In the genomic region with DNA sequence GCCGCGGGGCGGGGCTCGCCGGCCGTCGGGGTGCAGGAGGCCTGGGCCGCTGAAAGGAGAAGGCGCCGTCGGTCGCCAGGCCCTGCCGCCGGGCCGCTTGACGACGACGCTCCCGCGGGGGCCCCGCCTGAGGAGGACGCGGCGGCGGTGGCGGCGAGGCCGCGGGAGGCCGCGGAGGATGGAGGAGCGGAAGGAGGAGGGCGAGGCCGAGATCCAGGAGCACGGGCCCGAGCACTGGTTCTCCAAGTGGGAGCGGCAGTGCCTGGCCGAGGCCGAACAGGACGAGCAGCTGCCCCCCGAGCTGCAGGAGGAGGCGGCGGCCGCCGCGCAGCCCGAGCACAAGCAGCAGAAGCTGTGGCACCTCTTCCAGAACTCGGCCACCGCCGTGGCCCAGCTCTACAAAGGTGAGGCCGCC, we compare ENCODE assay signal across 8 cellular contexts. TPM values are rescaled to one million over a fixed set of nuclear protein-coding genes. Genes with fewer than 3 reads are reported as not detected.
DNase-seq lines count a peak whose midpoint lies in the region; ATAC-seq and TF ChIP-seq lines count a peak whose summit lies in the region.

No MANE protein-coding gene starts in this region.

- peak in 4 of 8 donors; percentile 1 to 13 (median 7) for ATAC-seq in heart right ventricle

- H3K4me1 ChIP-seq in HAP-1 (peaks cover 17% of the 10 kb centered on the region), heart right ventricle (peaks cover 14 to 54% (median 47%) of the 10 kb centered on the region in 9 donors), rectal smooth muscle tissue (ENCODE audit: control insufficient read depth, insufficient read depth, low read length) (peaks cover 19% of the 10 kb centered on the region)

- TF ChIP-seq CTCF in GM13976 (IDR thresholded peaks at IDR 0.05; ENCODE audit: borderline replicate concordance, control extremely low read depth, extremely low read depth, insufficient read depth, missing control alignments) = no peak
- TF ChIP-seq CTCF in heart right ventricle (IDR thresholded peaks at IDR 0.05) = no peak

- peaks cover 32% of the 10 kb centered on the region for H3K4me1 Mint-ChIP-seq in activated naive CD4-positive, alpha-beta T cell treated with anti-CD3 and anti-CD28 coated beads for 36 hours (ENCODE audit: low read depth)

- CTCF ChIA-PET in activated naive CD4-positive, alpha-beta T cell treated with anti-CD3 and anti-CD28 coated beads for 36 hours (lab: Charles Lee) = interaction anchor here (0.5 to 1.5 kb wide), 2 partner anchors 12 to 38 kb away, joined by 3 to 4 read pairs; no protein-coding TSS in a partner anchor

- in situ Hi-C loops in GM13976 (cut with MboI; ENCODE audit: low sequenced_read_pairs, unreplicated experiment) (no loop called here), HAP-1 (cut with MboI; ENCODE audit: low sequenced_read_pairs) (no loop called here)

- H3K4me3 Mint-ChIP-seq in activated naive CD4-positive, alpha-beta T cell treated with anti-CD3 and anti-CD28 coated beads for 36 hours = peak overlapping the region; percentile 89

- H3K27ac ChIP-seq in heart right ventricle (peak overlapping the region; percentile 96 to 100 (median 99)), rectal smooth muscle tissue (ENCODE audit: low read depth, low read length) (peak overlapping the region; percentile 97)

- H3K36me3 ChIP-seq in HAP-1 (replicated peaks) (peaks cover 44% of the 10 kb centered on the region), heart right ventricle (peaks cover 0 to 42% (median 0%) of the 10 kb centered on the region in 9 donors), rectal smooth muscle tissue (ENCODE audit: control insufficient read depth, insufficient read depth, low read length) (no peaks in the 10 kb centered on the region)

- H3K4me3 ChIP-seq in HAP-1 (peak overlapping the region; percentile 91), heart right ventricle (peak overlapping the region; percentile 80 to 98 (median 94)), rectal smooth muscle tissue (ENCODE audit: low read length) (peak overlapping the region; percentile 82)

- no peaks in the 10 kb centered on the region for H3K27me3 ChIP-seq in HAP-1 (ENCODE audit: low read depth)
- H3K27me3 ChIP-seq in heart right ventricle = no peaks in the 10 kb centered on the region
- no peaks in the 10 kb centered on the region for H3K27me3 ChIP-seq in rectal smooth muscle tissue (ENCODE audit: control insufficient read depth, insufficient read depth, low read length)

- peak overlapping the region; percentile 50 for H3K9ac ChIP-seq in rectal smooth muscle tissue (ENCODE audit: low read length)

- peak; percentile 43 for DNase-seq in GM13976 (ENCODE audit: low spot score)
- DNase-seq in HAP-1 (ENCODE audit: low spot score in 2 of 2) = peak in 1 of 2 experiments; percentile 35
- DNase-seq in NCI-H146 (lab: John Stamatoyannopoulos, UW) = peak; percentile 38
- DNase-seq in activated naive CD4-positive, alpha-beta T cell treated with anti-CD3 and anti-CD28 coated beads for 36 hours = peak; percentile 49
- DNase-seq in heart right ventricle = peak in 1 of 2 donors; percentile 41
- DNase-seq in SKM-1 (lab: John Stamatoyannopoulos, UW; ENCODE audit: unreplicated experiment) = no peak
- no peak for DNase-seq in NK-92 treated with Interleukin-12 subunit alpha and Interleukin-12 subunit beta, amount 100 ng/mL, for 24 hours (lab: John Stamatoyannopoulos, UW)

- peak overlapping the region; percentile 77 for H3K27ac Mint-ChIP-seq in activated naive CD4-positive, alpha-beta T cell treated with anti-CD3 and anti-CD28 coated beads for 36 hours

- peaks cover 34% of the 10 kb centered on the region for H3K36me3 Mint-ChIP-seq in activated naive CD4-positive, alpha-beta T cell treated with anti-CD3 and anti-CD28 coated beads for 36 hours (ENCODE audit: low read depth)

- intact Hi-C loops in activated naive CD4-positive, alpha-beta T cell treated with anti-CD3 and anti-CD28 coated beads for 36 hours (cut with micrococcal nuclease) = loop anchor here (1.0 to 5.0 kb wide), 11 partner anchors 7 to 1852 kb away; partner anchors contain the start of genes CLEC16A, PMM2 and TMEM186
- intact Hi-C loops in heart right ventricle (cut with DNase I) = loop anchor here in 4 of 10 donors (2.0 to 10.0 kb wide), 5 partner anchors 45 to 137 kb away; partner anchors contain the start of gene USP7 (in 3 of the 4)

- no peaks in the 10 kb centered on the region for H3K9me3 Mint-ChIP-seq in activated naive CD4-positive, alpha-beta T cell treated with anti-CD3 and anti-CD28 coated beads for 36 hours

- no peaks in the 10 kb centered on the region for H3K27me3 Mint-ChIP-seq in activated naive CD4-positive, alpha-beta T cell treated with anti-CD3 and anti-CD28 coated beads for 36 hours (ENCODE audit: low read depth)

- 0% methylated on average over 29 to 51 of the region's 51 CpGs for WGBS in heart right ventricle, 2 donors

- H3K9me3 ChIP-seq in HAP-1 (no peaks in the 10 kb centered on the region), heart right ventricle (no peaks in the 10 kb centered on the region)

RNA-seq across cellular contexts. Expression of gene HAPSTR1, which starts 0.4 kb away (rescaled TPM):
- 10 to 100 TPM; 41.2 to 42.6 TPM for total RNA-seq in activated naive CD4-positive, alpha-beta T cell treated with anti-CD3 and anti-CD28 coated beads for 36 hours
- total RNA-seq in heart right ventricle = 10 to 100 TPM; 57.2 to 74.7 (median 64.1) TPM
- 10 to 100 TPM; 10.2 to 11.7 TPM for polyA plus RNA-seq in heart right ventricle

Comparison
In these comparisons a context has a peak if more than half of its experiments do, and no peak if none do; other contexts are left out.
1. DNase-seq: peak in GM13976 (single experiment), NCI-H146 (single experiment) and activated naive CD4-positive, alpha-beta T cell treated with anti-CD3 and anti-CD28 coated beads for 36 hours (single experiment); none in SKM-1 (single experiment) and NK-92 treated with Interleukin-12 subunit alpha and Interleukin-12 subunit beta, amount 100 ng/mL, for 24 hours (single experiment).
2. Peak in every context shown above with its lines, with median percentiles within 50 percentile points of each other: H3K4me3 ChIP-seq.